ENCODE assay signal across 13 cellular contexts in the genomic region with DNA sequence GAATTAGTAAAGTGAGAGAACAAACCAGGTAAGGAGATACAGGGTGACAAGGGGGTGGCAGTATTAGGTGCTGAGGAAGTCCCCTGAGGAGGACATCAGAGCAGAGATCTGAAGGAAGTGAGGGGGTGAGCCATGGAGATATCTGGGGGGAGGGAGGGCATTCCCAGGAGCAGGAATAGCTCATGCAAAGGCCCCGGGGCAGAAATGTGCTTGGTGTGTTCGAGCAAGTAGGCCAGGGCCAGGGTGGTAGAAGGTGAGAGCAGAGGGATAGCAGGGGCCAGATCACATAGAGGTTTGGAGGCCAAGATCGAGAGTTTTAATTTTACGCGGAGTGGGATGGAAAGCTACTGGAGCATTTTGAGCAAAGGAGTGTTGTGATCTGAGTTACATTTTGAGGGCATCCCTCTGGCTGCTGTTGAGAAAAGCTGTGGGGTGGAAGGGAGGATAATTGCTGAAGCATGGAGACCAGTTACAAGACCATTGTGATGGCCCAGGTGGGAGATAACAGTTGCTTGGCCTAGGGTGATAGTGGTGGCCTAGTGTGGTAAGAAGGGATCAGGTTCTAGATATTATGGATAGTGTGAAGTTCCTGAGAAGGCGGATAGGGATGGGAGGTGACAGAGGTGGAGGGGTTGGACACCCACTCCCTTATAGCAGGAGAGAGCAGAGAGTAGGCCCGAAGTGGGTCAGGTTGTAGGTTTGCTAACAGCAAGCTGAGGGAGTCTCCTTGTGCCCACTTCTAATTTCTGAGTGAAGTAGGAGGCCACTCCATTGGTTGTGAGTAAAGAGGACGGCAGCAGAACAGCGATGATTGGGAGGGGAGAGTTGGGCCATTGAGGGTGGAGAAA.
"Had no signal": no experiment of that assay in that cellular context is flagged by ENCODE, and none has a peak within 500 bp of the region (broad histone marks: within the 10 kb centered on the region; RNA-seq: fewer than 3 reads in every experiment).

No MANE protein-coding gene starts in this region.

- ATAC-seq: body of pancreas, natural killer cell, T-helper 17 cell had no signal

- H3K27me3 ChIP-seq: body of pancreas, esophagus squamous epithelium, testis had no signal

- H3K36me3 ChIP-seq: lower lobe of right lung, prostate gland had no signal

- DNase-seq: activated B cell treated with CpG ODN at 0.5 μM for 24 hours; activated CD4-positive, alpha-beta T cell treated with anti-CD3 and anti-CD28 coated beads, Interleukin-2, amount 10 ng/mL, durations not matched to agents 24 days and 14 days; activated naive CD4-positive, alpha-beta T cell treated with anti-CD3 and anti-CD28 coated beads, Interleukin-2, amount 10 ng/mL, durations not matched to agents 7 days and 5 days; body of pancreas; esophagus squamous epithelium; kidney; lower lobe of right lung; natural killer cell; stimulated activated CD4-positive, alpha-beta T cell treated with anti-CD3 and anti-CD28 coated beads, Interleukin-15, amount 100 ng/mL, for 24 hours; stimulated activated CD4-positive, alpha-beta T cell treated with anti-CD3 and anti-CD28 coated beads, Interleukin-4, amount 100 ng/mL, for 24 hours; T-helper 17 cell; testis had no signal

- H3K4me3 ChIP-seq: body of pancreas, esophagus squamous epithelium, lower lobe of right lung, prostate gland, testis had no signal

- H3K9me3 ChIP-seq: body of pancreas, esophagus squamous epithelium, lower lobe of right lung, prostate gland, testis had no signal
